Comparison of ENCODE assay signal across 23 cellular contexts in the genomic region with DNA sequence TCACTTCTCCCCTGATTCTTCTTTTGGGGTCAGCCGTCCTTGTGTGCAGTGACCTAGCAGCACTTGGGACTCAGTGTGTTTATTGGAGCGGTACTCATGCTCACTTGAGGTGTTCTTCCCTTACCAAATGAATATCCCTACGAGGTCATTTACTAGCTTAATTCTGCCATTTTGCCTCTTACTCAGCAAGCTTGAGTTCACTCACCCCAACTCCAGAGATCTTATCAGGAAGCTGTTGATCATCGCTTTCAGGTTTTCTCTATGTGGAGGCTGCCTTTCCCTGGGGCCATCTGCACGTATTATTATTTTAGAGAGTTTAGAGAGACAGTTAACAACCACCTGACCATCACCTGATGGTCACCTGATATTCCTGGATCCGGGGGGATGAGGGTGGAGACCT.
"Had no signal": no experiment of that assay in that cellular context is flagged by ENCODE, and none has a peak within 500 bp of the region (broad histone marks: within the 10 kb centered on the region; RNA-seq: fewer than 3 reads in every experiment).

No MANE protein-coding gene starts in this region.

- H3K4me1 Mint-ChIP-seq: naive B cell; naive thymus-derived CD8-positive, alpha-beta T cell had no signal

- H3K9me3 ChIP-seq: esophagus squamous epithelium, gastrocnemius medialis, left lung, lower lobe of right lung had no signal

- H3K36me3 ChIP-seq: esophagus squamous epithelium, gastrocnemius medialis, heart right ventricle, left lung, lower lobe of right lung had no signal

- DNase-seq: dermis blood vessel endothelial cell; dorsolateral prefrontal cortex; effector CD4-positive, alpha-beta T cell; effector memory CD4-positive, alpha-beta T cell; erythroblast; esophagus squamous epithelium; foreskin fibroblast; foreskin melanocyte; gastrocnemius medialis; glutamatergic neuron; head of caudate nucleus; heart right ventricle; hippocampal formation; left cardiac atrium; left lung; left ventricle myocardium superior; lower lobe of right lung; mucosa of descending colon; naive B cell; naive thymus-derived CD8-positive, alpha-beta T cell had no signal

- H3K27me3 ChIP-seq: esophagus squamous epithelium, gastrocnemius medialis, left lung had no signal

- H3K4me1 ChIP-seq: gastrocnemius medialis, left lung, lower lobe of right lung had no signal

- H3K4me3 Mint-ChIP-seq: mesothelial cell of epicardium; naive B cell; naive thymus-derived CD8-positive, alpha-beta T cell had no signal

- H3K27ac ChIP-seq: coronary artery, dorsolateral prefrontal cortex, epithelial cell of prostate, esophagus squamous epithelium, gastrocnemius medialis, heart right ventricle, left lung, lower lobe of right lung had no signal

- H3K36me3 Mint-ChIP-seq: mesothelial cell of epicardium; naive B cell; naive thymus-derived CD8-positive, alpha-beta T cell had no signal

- H3K27ac Mint-ChIP-seq: mesothelial cell of epicardium; naive B cell; naive thymus-derived CD8-positive, alpha-beta T cell had no signal

- H3K27me3 Mint-ChIP-seq: naive B cell; naive thymus-derived CD8-positive, alpha-beta T cell had no signal

- H3K4me3 ChIP-seq: coronary artery, dorsolateral prefrontal cortex, esophagus squamous epithelium, gastrocnemius medialis, heart right ventricle, left lung, lower lobe of right lung, mucosa of descending colon had no signal
